ENCODE assay signal across 9 cellular contexts in genomic region chr7:6273380-6273837, GRCh38. TPM values are rescaled to one million over a fixed set of nuclear protein-coding genes. Genes with fewer than 3 reads are reported as not detected.
DNase-seq lines count a peak whose midpoint lies in the region; ATAC-seq and TF ChIP-seq lines count a peak whose summit lies in the region.
"Had no signal": no experiment of that assay in that cellular context is flagged by ENCODE, and none has a peak within 500 bp of the region (broad histone marks: within the 10 kb centered on the region; RNA-seq: fewer than 3 reads in every experiment).

No MANE protein-coding gene starts in this region.

- H3K9me3 Mint-ChIP-seq in activated T-cell treated with anti-CD3 and anti-CD28 coated beads, Interleukin-2, amount 50 U/mL, for 24 hours = no peaks in the 10 kb centered on the region
- H3K9me3 Mint-ChIP-seq in brain = no peaks in the 10 kb centered on the region
- no peaks in the 10 kb centered on the region for H3K9me3 Mint-ChIP-seq in stimulated activated naive CD8-positive, alpha-beta T cell treated with anti-CD3 and anti-CD28 coated beads, Interleukin-15, amount 100 ng/mL, for 72 hours

- peaks cover 3% of the 10 kb centered on the region for H3K36me3 Mint-ChIP-seq in activated T-cell treated with anti-CD3 and anti-CD28 coated beads, Interleukin-2, amount 50 U/mL, for 24 hours (ENCODE audit: low read depth)
- H3K36me3 Mint-ChIP-seq in brain = no peaks in the 10 kb centered on the region

- H3K4me3 Mint-ChIP-seq in activated T-cell treated with anti-CD3 and anti-CD28 coated beads, Interleukin-2, amount 50 U/mL, for 24 hours = peak overlapping the region; percentile 41
- H3K4me3 Mint-ChIP-seq in brain = peak overlapping the region; percentile 87 to 88 (median 87)
- H3K4me3 Mint-ChIP-seq in stimulated activated naive CD8-positive, alpha-beta T cell treated with anti-CD3 and anti-CD28 coated beads, Interleukin-15, amount 100 ng/mL, for 72 hours = peak overlapping the region; percentile 5 to 46

- ATAC-seq in stimulated activated naive CD8-positive, alpha-beta T cell treated with anti-CD3 and anti-CD28 coated beads, Interleukin-15, amount 100 ng/mL, for 72 hours = no peak
- no peak for ATAC-seq in HG03196 (IDR thresholded peaks at IDR 0.05; ENCODE audit: unreplicated experiment)
- no peak for ATAC-seq in sciatic nerve

- H3K27me3 Mint-ChIP-seq in activated T-cell treated with anti-CD3 and anti-CD28 coated beads, Interleukin-2, amount 50 U/mL, for 24 hours = peaks cover 26% of the 10 kb centered on the region
- peaks cover 15% of the 10 kb centered on the region for H3K27me3 Mint-ChIP-seq in brain
- peaks cover 34% of the 10 kb centered on the region for H3K27me3 Mint-ChIP-seq in stimulated activated naive CD8-positive, alpha-beta T cell treated with anti-CD3 and anti-CD28 coated beads, Interleukin-15, amount 100 ng/mL, for 72 hours

- H3K27ac Mint-ChIP-seq in activated T-cell treated with anti-CD3 and anti-CD28 coated beads, Interleukin-2, amount 50 U/mL, for 24 hours = no peak overlapping the region
- H3K27ac Mint-ChIP-seq in brain = peak overlapping the region in 4 of 5 experiments; percentile 26 to 83 (median 65)
- H3K27ac Mint-ChIP-seq in stimulated activated naive CD8-positive, alpha-beta T cell treated with anti-CD3 and anti-CD28 coated beads, Interleukin-15, amount 100 ng/mL, for 72 hours = no peak overlapping the region

- TF ChIP-seq CTCF in brain (conservative IDR thresholded peaks at IDR 0.05) = no peak

- intact Hi-C loops in sciatic nerve (cut with DNase I) = no loop called here

- H3K4me1 Mint-ChIP-seq in activated T-cell treated with anti-CD3 and anti-CD28 coated beads, Interleukin-2, amount 50 U/mL, for 24 hours (ENCODE audit: low read depth) = peaks cover 18% of the 10 kb centered on the region
- peaks cover 55% of the 10 kb centered on the region for H3K4me1 Mint-ChIP-seq in brain
- peaks cover 23% of the 10 kb centered on the region for H3K4me1 Mint-ChIP-seq in stimulated activated naive CD8-positive, alpha-beta T cell treated with anti-CD3 and anti-CD28 coated beads, Interleukin-15, amount 100 ng/mL, for 72 hours

- DNase-seq in activated T-cell treated with anti-CD3 and anti-CD28 coated beads, Interleukin-2, amount 50 U/mL, for 24 hours = no peak
- no peak for DNase-seq in activated T-cell treated with anti-CD3 and anti-CD28 coated beads for 4 hours
- DNase-seq in NCI-H524 treated with DMSO at 0.1 percent for 48 hours (lab: John Stamatoyannopoulos, UW) = peak; percentile 32
- DNase-seq in stimulated activated naive CD8-positive, alpha-beta T cell treated with anti-CD3 and anti-CD28 coated beads, Interleukin-15, amount 100 ng/mL, for 72 hours = no peak
- no peak for DNase-seq in sciatic nerve (ENCODE audit: low spot score)
- no peak for DNase-seq in SKM-1 treated with dmso at 0.1 percent for 144 hours (lab: John Stamatoyannopoulos, UW; ENCODE audit: unreplicated experiment)
- DNase-seq: mesendoderm had no signal

RNA-seq across cellular contexts. Expression of gene CYTH3, which starts 1.0 kb away (rescaled TPM):
- 18.4 TPM for polyA plus RNA-seq in brain (ENCODE audit: insufficient read depth, low read depth, low replicate concordance)
- total RNA-seq in sciatic nerve = 56.9 TPM

Comparison
In these comparisons a context has a peak if more than half of its experiments do, and no peak if none do; other contexts are left out.
1. H3K27ac Mint-ChIP-seq: peak in brain (4 of 5); none in activated T-cell treated with anti-CD3 and anti-CD28 coated beads, Interleukin-2, amount 50 U/mL, for 24 hours (single experiment) and stimulated activated naive CD8-positive, alpha-beta T cell treated with anti-CD3 and anti-CD28 coated beads, Interleukin-15, amount 100 ng/mL, for 72 hours (0 of 2).
2. H3K4me3 Mint-ChIP-seq: peak in every context shown above with its lines; median percentile 87 in brain; 41 in activated T-cell treated with anti-CD3 and anti-CD28 coated beads, Interleukin-2, amount 50 U/mL, for 24 hours; 26 in stimulated activated naive CD8-positive, alpha-beta T cell treated with anti-CD3 and anti-CD28 coated beads, Interleukin-15, amount 100 ng/mL, for 72 hours.